ENCODE assay signal across 12 cellular contexts in the genomic region with DNA sequence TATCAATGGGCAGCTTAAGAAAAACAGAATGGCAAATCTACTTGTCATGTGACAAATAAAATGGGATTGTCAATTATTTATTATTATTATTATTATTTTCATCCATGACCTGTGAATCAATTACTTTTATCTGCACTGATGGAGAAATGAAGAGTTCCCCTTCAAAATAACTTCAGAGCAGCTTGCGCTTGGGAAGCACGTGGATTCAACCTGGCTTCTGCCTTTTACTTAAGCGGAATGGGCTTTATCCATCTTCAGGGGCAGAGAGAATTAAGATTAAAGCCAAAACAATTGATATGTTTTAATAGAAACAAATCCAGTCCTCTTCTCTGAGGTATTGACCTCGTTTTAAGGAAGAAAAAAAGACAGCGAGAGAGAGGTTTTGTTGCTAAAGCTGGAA. TPM values are rescaled to one million over a fixed set of nuclear protein-coding genes. Genes with fewer than 3 reads are reported as not detected.
DNase-seq lines count a peak whose midpoint lies in the region; ATAC-seq and TF ChIP-seq lines count a peak whose summit lies in the region.
"Had no signal": no experiment of that assay in that cellular context is flagged by ENCODE, and none has a peak within 500 bp of the region (broad histone marks: within the 10 kb centered on the region; RNA-seq: fewer than 3 reads in every experiment).

No MANE protein-coding gene starts in this region.

- peak overlapping the region; percentile 85 for H3K9ac ChIP-seq in SK-N-SH

- H3K9me3 Mint-ChIP-seq in GM23338: no peaks in the 10 kb centered on the region
- H3K9me3 Mint-ChIP-seq: activated T-cell treated with anti-CD3 and anti-CD28 coated beads, Interleukin-2, amount 50 U/mL, for 72 hours; naive thymus-derived CD8-positive, alpha-beta T cell had no signal

- 14% methylated on average over 5 of the region's 5 CpGs for WGBS in SK-N-SH (ENCODE audit: low lambda C conversion rate)
- WGBS in hepatocyte (ENCODE audit: low lambda C conversion rate, missing lambda C conversion rate): 23% methylated on average over 5 of the region's 5 CpGs

- H3K4me1 ChIP-seq in GM23338 (ENCODE audit: insufficient read depth): peaks cover 21% of the 10 kb centered on the region
- H3K4me1 ChIP-seq in SK-N-SH (ENCODE audit: control insufficient read depth in 1 of 2, insufficient read depth in 2 of 2, low read depth in 1 of 2, low read length in 1 of 2): peaks cover 10 to 24% of the 10 kb centered on the region in 2 experiments; a peak in 3 of 4 replicates
- H3K4me1 ChIP-seq in hepatocyte (ENCODE audit: insufficient read depth): peaks cover 4% of the 10 kb centered on the region

- H3K27ac ChIP-seq in GM23338 (ENCODE audit: low read depth): no peak overlapping the region
- peak overlapping the region in 1 of 2 experiments; percentile 100; a peak in 3 of 4 replicates for H3K27ac ChIP-seq in SK-N-SH (ENCODE audit: low read depth in 2 of 2, low read length in 1 of 2)
- H3K27ac ChIP-seq in hepatocyte: peak overlapping the region; percentile 29
- H3K27ac ChIP-seq: RWPE1 had no signal

- H3K4me1 Mint-ChIP-seq in GM23338: peaks cover 32% of the 10 kb centered on the region

- H3K27me3 Mint-ChIP-seq in GM23338 (ENCODE audit: insufficient read depth, low read depth, poor library complexity): peaks cover 5% of the 10 kb centered on the region

- peaks cover 41% of the 10 kb centered on the region for H3K79me2 ChIP-seq in GM23338 (replicated peaks; ENCODE audit: insufficient read depth)
- peaks cover 51% of the 10 kb centered on the region for H3K79me2 ChIP-seq in SK-N-SH (ENCODE audit: insufficient read depth)
- no peaks in the 10 kb centered on the region for H3K79me2 ChIP-seq in hepatocyte

- TF ChIP-seq RAD21 in SK-N-SH (IDR thresholded peaks at IDR 0.05; ENCODE audit: low read length): no peak

- H3K27ac Mint-ChIP-seq in GM23338: no peak overlapping the region
- H3K27ac Mint-ChIP-seq: activated T-cell treated with anti-CD3 and anti-CD28 coated beads, Interleukin-2, amount 50 U/mL, for 72 hours; naive thymus-derived CD8-positive, alpha-beta T cell had no signal

- H3K27me3 ChIP-seq in GM23338 (ENCODE audit: insufficient read depth) (peaks cover 7% of the 10 kb centered on the region; the same call in 1 of the 2 replicates), SK-N-SH (ENCODE audit: insufficient read depth) (no peaks in the 10 kb centered on the region), hepatocyte (no peaks in the 10 kb centered on the region)

- H3K9me3 ChIP-seq in SK-N-SH (no peaks in the 10 kb centered on the region), hepatocyte (ENCODE audit: low read depth) (no peaks in the 10 kb centered on the region)

- POLR2A ChIA-PET in SK-N-SH (lab: Yijun Ruan, JAX): interaction anchor here (0.7 kb wide), 2 partner anchors 35 to 435 kb away, joined by 3 read pairs; no protein-coding TSS in a partner anchor

- H2AFZ ChIP-seq in GM23338 (no peak overlapping the region), SK-N-SH (ENCODE audit: low read depth) (peak overlapping the region; percentile 62), hepatocyte (peak overlapping the region; percentile 95)

- no peak for TF ChIP-seq EP300 in SK-N-SH (IDR thresholded peaks at IDR 0.05; ENCODE audit: borderline replicate concordance in 1 of 2, low read depth in 1 of 2, low read length in 1 of 2)

- peak overlapping the region; percentile 91 for H3K4me3 Mint-ChIP-seq in GM23338

- H3K4me2 ChIP-seq in GM23338 (peak overlapping the region; percentile 70), SK-N-SH (peak overlapping the region; percentile 70), hepatocyte (peak overlapping the region; percentile 86)

- peak overlapping the region; percentile 68 for H3K4me3 ChIP-seq in GM23338
- H3K4me3 ChIP-seq in SK-N-SH (ENCODE audit: low read depth in 2 of 2, low read length in 1 of 2): peak overlapping the region; percentile 72 to 94
- H3K4me3 ChIP-seq in hepatocyte: peak overlapping the region; percentile 73

- CTCF ChIA-PET in SK-N-SH (lab: Yijun Ruan, JAX): interaction anchor here (0.6 to 1.6 kb wide), 3 partner anchors 18 to 456 kb away, joined by 5 to 6 read pairs (median 5); partner anchors contain the start of gene MIPEP

- H3F3A ChIP-seq in GM23338 (replicated peaks; ENCODE audit: low read depth) (no peaks in the 10 kb centered on the region), SK-N-SH (replicated peaks; ENCODE audit: insufficient read depth) (peaks cover 26% of the 10 kb centered on the region)

- no peak for DNase-seq in GM23338 (ENCODE audit: low spot score)
- no peak for DNase-seq in SK-N-SH
- DNase-seq in hepatocyte (ENCODE audit: low spot score): no peak
- peak; percentile 42 for DNase-seq in retina
- no peak for DNase-seq in activated CD8-positive, alpha-beta memory T cell treated with anti-CD3 and anti-CD28 coated beads for 24 hours
- DNase-seq: activated T-cell treated with anti-CD3 and anti-CD28 coated beads, Interleukin-2, amount 50 U/mL, for 72 hours; naive thymus-derived CD8-positive, alpha-beta T cell; NCI-H2029 treated with DMSO at 0.1 percent for 48 hours; stimulated activated CD4-positive, alpha-beta T cell treated with anti-CD3 and anti-CD28 coated beads, Interleukin-4, amount 100 ng/mL, for 1 hour had no signal

- TF ChIP-seq CTCF in GM23338 (conservative IDR thresholded peaks at IDR 0.05; ENCODE audit: low read depth in 2 of 2) (no peak), SK-N-SH (IDR thresholded peaks at IDR 0.05) (no peak), hepatocyte (IDR thresholded peaks at IDR 0.05; ENCODE audit: poor library complexity) (no peak)

- peaks cover 16% of the 10 kb centered on the region; the same call in 2 of the 3 replicates for H3K36me3 Mint-ChIP-seq in GM23338 (ENCODE audit: low read depth)
- H3K36me3 Mint-ChIP-seq: naive thymus-derived CD8-positive, alpha-beta T cell had no signal

- H3K9me2 ChIP-seq in GM23338 (ENCODE audit: insufficient read depth) (no peaks in the 10 kb centered on the region), SK-N-SH (no peaks in the 10 kb centered on the region), hepatocyte (replicated peaks; ENCODE audit: insufficient read depth) (no peaks in the 10 kb centered on the region)

- ATAC-seq in GM23338: no peak
- no peak for ATAC-seq in GM19328 (IDR thresholded peaks at IDR 0.05; ENCODE audit: unreplicated experiment)
- no peak for ATAC-seq in HG03045 (IDR thresholded peaks at IDR 0.05; ENCODE audit: unreplicated experiment)
- ATAC-seq: naive thymus-derived CD8-positive, alpha-beta T cell had no signal

- no peaks in the 10 kb centered on the region for H4K20me1 ChIP-seq in GM23338 (replicated peaks; ENCODE audit: insufficient read depth)
- no peaks in the 10 kb centered on the region for H4K20me1 ChIP-seq in SK-N-SH (ENCODE audit: insufficient read depth)
- H4K20me1 ChIP-seq in hepatocyte (ENCODE audit: insufficient read depth, poor library complexity, severe bottlenecking): no peaks in the 10 kb centered on the region

- H3K36me3 ChIP-seq in GM23338 (ENCODE audit: insufficient read depth) (no peaks in the 10 kb centered on the region), SK-N-SH (replicated peaks in 1 of 2; ENCODE audit: control insufficient read depth in 1 of 2, insufficient read depth in 2 of 2, low read length in 1 of 2) (peaks cover 5 to 9% of the 10 kb centered on the region in 2 experiments), hepatocyte (replicated peaks; ENCODE audit: insufficient read depth, low read depth) (no peaks in the 10 kb centered on the region)

TF ChIP-seq in GM23338, 12 proteins besides CTCF, POLR2A, EP300 and RAD21 (continues in another document):
- no peak for TF ChIP-seq CREB1 (CRISPR knock-in tag; IDR thresholded peaks at IDR 0.05; ENCODE audit: low read depth)
- no peak for TF ChIP-seq EZH2phosphoT487 (IDR thresholded peaks at IDR 0.05; ENCODE audit: unreplicated experiment)
- no peak for TF ChIP-seq JUNB (IDR thresholded peaks at IDR 0.05; ENCODE audit: unreplicated experiment)
- TF ChIP-seq ZNF114 (CRISPR knock-in tag; IDR thresholded peaks at IDR 0.05): no peak
- TF ChIP-seq EZH2 (IDR thresholded peaks at IDR 0.05; ENCODE audit: low read depth, unreplicated experiment): no peak
- TF ChIP-seq ETS1 (IDR thresholded peaks at IDR 0.05): no peak
- no peak for TF ChIP-seq POLR2AphosphoS5 (IDR thresholded peaks at IDR 0.05; ENCODE audit: low read depth)

TF ChIP-seq in SK-N-SH, 30 proteins besides CTCF, POLR2A, EP300 and RAD21:
- TF ChIP-seq, protein P1, sequence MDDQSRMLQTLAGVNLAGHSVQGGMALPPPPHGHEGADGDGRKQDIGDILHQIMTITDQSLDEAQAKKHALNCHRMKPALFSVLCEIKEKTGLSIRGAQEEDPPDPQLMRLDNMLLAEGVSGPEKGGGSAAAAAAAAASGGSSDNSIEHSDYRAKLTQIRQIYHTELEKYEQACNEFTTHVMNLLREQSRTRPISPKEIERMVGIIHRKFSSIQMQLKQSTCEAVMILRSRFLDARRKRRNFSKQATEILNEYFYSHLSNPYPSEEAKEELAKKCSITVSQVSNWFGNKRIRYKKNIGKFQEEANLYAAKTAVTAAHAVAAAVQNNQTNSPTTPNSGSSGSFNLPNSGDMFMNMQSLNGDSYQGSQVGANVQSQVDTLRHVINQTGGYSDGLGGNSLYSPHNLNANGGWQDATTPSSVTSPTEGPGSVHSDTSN (IDR thresholded peaks at IDR 0.05): no peak
- TF ChIP-seq FOXJ3 (CRISPR knock-in tag; IDR thresholded peaks at IDR 0.05) (no peak), EZH2phosphoT487 (IDR thresholded peaks at IDR 0.05; ENCODE audit: borderline replicate concordance, low read depth) (no peak), NFIC (IDR thresholded peaks at IDR 0.05; ENCODE audit: borderline replicate concordance) (no peak), TAF1 (IDR thresholded peaks at IDR 0.05; ENCODE audit: borderline replicate concordance, low read depth, low read length) (no peak), NRF1 (IDR thresholded peaks at IDR 0.05; ENCODE audit: low read depth, low read length) (no peak), FOXM1 (IDR thresholded peaks at IDR 0.05; ENCODE audit: low read depth) (no peak), RFX5 (IDR thresholded peaks at IDR 0.05; ENCODE audit: low read length) (no peak), MXI1 (IDR thresholded peaks at IDR 0.05; ENCODE audit: low read depth, low read length) (peak; percentile 93)
- TF ChIP-seq, protein P2, sequence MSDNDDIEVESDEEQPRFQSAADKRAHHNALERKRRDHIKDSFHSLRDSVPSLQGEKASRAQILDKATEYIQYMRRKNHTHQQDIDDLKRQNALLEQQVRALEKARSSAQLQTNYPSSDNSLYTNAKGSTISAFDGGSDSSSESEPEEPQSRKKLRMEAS (IDR thresholded peaks at IDR 0.05; ENCODE audit: low read depth): peak; percentile 71; the same call in 1 of the 2 replicates

RNA-seq across cellular contexts. Expression of gene SACS, which starts 0.9 kb away (rescaled TPM):
- 58.7 and 60.6 TPM in 2 replicates for total RNA-seq in GM23338 (2014; rRNA removed; shearing (Covaris generic))
- polyA plus RNA-seq in GM23338 (2016; fragmentation: Nextera tagmentation; extraction: Ambion mirVana): 13.0 and 13.8 TPM in 2 replicates
- polyA plus RNA-seq in SK-N-SH (2012; rRNA removed): 5.9 and 7.8 TPM in 2 replicates
- 8.4 and 10.4 TPM in 2 replicates for polyA plus RNA-seq in SK-N-SH (2012; cell fraction: cytosol; rRNA removed)
- polyA plus RNA-seq in SK-N-SH (2012; cell fraction: nucleus; rRNA removed): 15.7 and 17.5 TPM in 2 replicates
- 28.8 and 29.9 TPM in 2 replicates for total RNA-seq in hepatocyte
- 1.8 and 3.2 TPM in 2 replicates for polyA plus RNA-seq in hepatocyte
